ENCODE assay signal across 13 cellular contexts in the genomic region with DNA sequence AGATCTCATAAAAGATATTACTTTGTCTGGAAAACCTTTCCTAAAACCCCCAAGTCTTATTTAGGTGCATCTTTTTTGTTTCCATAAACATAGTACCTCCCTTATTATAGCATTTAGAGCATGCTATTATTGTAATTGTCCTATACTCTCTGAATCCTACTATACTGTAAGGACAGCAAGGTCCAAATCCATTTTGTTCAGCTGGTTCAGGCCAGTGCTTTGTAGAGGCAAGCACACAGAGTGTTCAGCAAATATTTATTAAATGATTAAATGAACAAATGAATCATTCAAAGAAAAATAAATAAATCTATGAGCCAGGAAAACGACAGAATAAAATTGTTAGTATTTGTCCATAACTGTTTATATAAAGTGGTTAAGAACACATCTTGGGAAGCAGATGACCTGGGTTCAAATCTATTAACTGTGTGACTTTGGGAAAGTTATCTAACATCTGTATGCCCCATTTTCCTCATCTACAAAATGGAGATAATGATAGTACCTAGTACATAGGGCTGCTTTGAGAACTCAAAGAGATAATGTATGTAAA.
"Had no signal": no experiment of that assay in that cellular context is flagged by ENCODE, and none has a peak within 500 bp of the region (broad histone marks: within the 10 kb centered on the region; RNA-seq: fewer than 3 reads in every experiment).

No MANE protein-coding gene starts in this region.

- H3K4me1 ChIP-seq: left ventricle myocardium inferior had no signal

- H3K4me3 Mint-ChIP-seq: activated CD4-positive, alpha-beta memory T cell treated with anti-CD3 and anti-CD28 coated beads for 36 hours; activated naive CD8-positive, alpha-beta T cell treated with anti-CD3 and anti-CD28 coated beads for 36 hours; nephron progenitor cell; T-helper 2 cell treated with Interferon-gamma antibody and Interleukin-4, amounts not matched to agents 5 μg/mL and 100 μg/mL, for 36 hours had no signal

- H3K9me3 ChIP-seq: left ventricle myocardium inferior had no signal

- H3K4me1 Mint-ChIP-seq: activated naive CD8-positive, alpha-beta T cell treated with anti-CD3 and anti-CD28 coated beads for 36 hours; nephron progenitor cell had no signal

- H3K36me3 Mint-ChIP-seq: activated CD4-positive, alpha-beta memory T cell treated with anti-CD3 and anti-CD28 coated beads for 36 hours; activated naive CD8-positive, alpha-beta T cell treated with anti-CD3 and anti-CD28 coated beads for 36 hours had no signal

- H3K27me3 Mint-ChIP-seq: activated CD4-positive, alpha-beta memory T cell treated with anti-CD3 and anti-CD28 coated beads for 36 hours; activated naive CD8-positive, alpha-beta T cell treated with anti-CD3 and anti-CD28 coated beads for 36 hours had no signal

- FAIRE-seq: colon had no signal

- H3K27ac Mint-ChIP-seq: activated CD4-positive, alpha-beta memory T cell treated with anti-CD3 and anti-CD28 coated beads for 36 hours; activated naive CD8-positive, alpha-beta T cell treated with anti-CD3 and anti-CD28 coated beads for 36 hours; nephron progenitor cell; T-helper 2 cell treated with Interferon-gamma antibody and Interleukin-4, amounts not matched to agents 5 μg/mL and 100 μg/mL, for 36 hours had no signal

- DNase-seq: activated CD4-positive, alpha-beta memory T cell treated with anti-CD3 and anti-CD28 coated beads for 36 hours; activated gamma-delta T cell; activated naive CD8-positive, alpha-beta T cell treated with anti-CD3 and anti-CD28 coated beads for 36 hours; activated T-cell treated with anti-CD3 and anti-CD28 coated beads, Interleukin-2, amount 50 U/mL, for 48 hours; anterior cingulate cortex; foreskin melanocyte; head of caudate nucleus; left ventricle myocardium inferior; mesendoderm; nephron progenitor cell; retina had no signal

- H3K4me3 ChIP-seq: left ventricle myocardium inferior had no signal

- H3K9me3 Mint-ChIP-seq: activated CD4-positive, alpha-beta memory T cell treated with anti-CD3 and anti-CD28 coated beads for 36 hours; activated naive CD8-positive, alpha-beta T cell treated with anti-CD3 and anti-CD28 coated beads for 36 hours; nephron progenitor cell; T-helper 2 cell treated with Interferon-gamma antibody and Interleukin-4, amounts not matched to agents 5 μg/mL and 100 μg/mL, for 36 hours had no signal

- H3K27ac ChIP-seq: left ventricle myocardium inferior had no signal
